In genomic region chr17:56393156-56393555, GRCh38 we compare ENCODE assay signal across 20 cellular contexts.
DNase-seq lines count a peak whose midpoint lies in the region; ATAC-seq lines count a peak whose summit lies in the region.
"Had no signal": no experiment of that assay in that cellular context is flagged by ENCODE, and none has a peak within 500 bp of the region (broad histone marks: within the 10 kb centered on the region; RNA-seq: fewer than 3 reads in every experiment).

No MANE protein-coding gene starts in this region.

- peak; percentile 20 to 35 for DNase-seq in NCI-H526 (lab: John Stamatoyannopoulos, UW)
- peak; percentile 60 for DNase-seq in islet precursor cell
- DNase-seq in NK-92 (lab: John Stamatoyannopoulos, UW; ENCODE audit: unreplicated experiment) = no peak
- no peak for DNase-seq in A172 (ENCODE audit: low spot score)
- DNase-seq: Caco-2; CD8-positive, alpha-beta T cell; DMS 273 treated with DMSO at 0.1 percent for 48 hours; DND-41; GOT3; HCEC 1CT; NCI-H1105; NCI-H1436 treated with DMSO at 0.1 percent for 48 hours; NCI-H187 treated with DMSO at 0.1 percent for 48 hours; NCI-H2107; NCI-H82; PC-9; SHP77 treated with DMSO at 0.1 percent for 48 hours had no signal

- peak; percentile 48 for ATAC-seq in HG02852 (IDR thresholded peaks at IDR 0.05; ENCODE audit: unreplicated experiment)
- ATAC-seq in HG03460 (IDR thresholded peaks at IDR 0.05; ENCODE audit: unreplicated experiment) = no peak
- ATAC-seq in HG03439 (IDR thresholded peaks at IDR 0.05; ENCODE audit: unreplicated experiment) = no peak
- ATAC-seq: CD8-positive, alpha-beta T cell had no signal

Comparison
In these comparisons a context has a peak if more than half of its experiments do, and no peak if none do; other contexts are left out.
1. DNase-seq: peak in NCI-H526 (2 of 2) and islet precursor cell (single experiment); none in NK-92 (single experiment) and A172 (single experiment).